ENCODE assay signal across 21 cellular contexts in the genomic region with DNA sequence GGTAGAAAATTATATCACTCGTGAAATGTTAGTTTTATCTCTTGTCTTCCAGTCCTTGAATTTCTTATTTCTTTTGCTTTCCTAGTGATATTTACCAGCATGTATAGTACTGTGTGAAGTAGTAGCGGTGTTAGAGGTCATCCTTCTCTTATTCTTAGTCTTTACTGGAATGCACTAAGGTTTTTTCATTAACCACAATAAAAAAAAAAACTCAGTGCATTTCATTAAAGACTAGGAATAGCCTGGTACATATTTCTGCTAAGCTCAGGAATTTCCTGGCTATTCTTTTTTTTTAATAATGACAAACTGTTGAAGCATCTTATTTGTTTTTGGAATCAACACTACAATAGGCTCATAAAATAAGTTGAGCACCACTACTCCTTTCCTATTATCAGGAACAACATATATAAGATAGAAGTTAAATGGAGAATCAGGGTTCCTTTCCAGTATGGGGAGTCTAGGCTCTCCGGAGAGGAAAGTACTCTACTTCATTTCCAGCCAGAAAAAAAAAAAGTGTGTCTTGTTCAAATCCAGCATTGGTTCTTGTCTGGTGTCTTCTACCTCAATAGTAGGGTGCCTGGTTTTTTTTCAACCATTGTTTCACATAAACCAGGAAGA.
DNase-seq lines count a peak whose midpoint lies in the region; ATAC-seq and TF ChIP-seq lines count a peak whose summit lies in the region.
"Had no signal": no experiment of that assay in that cellular context is flagged by ENCODE, and none has a peak within 500 bp of the region (broad histone marks: within the 10 kb centered on the region; RNA-seq: fewer than 3 reads in every experiment).

No MANE protein-coding gene starts in this region.

- no peak for ATAC-seq in T-cell (replicated peaks in 1 of 4)
- ATAC-seq in activated CD4-positive, alpha-beta T cell treated with anti-CD3 and anti-CD28 coated beads for 36 hours: no peak
- ATAC-seq: esophagus mucosa, HepG2 had no signal

- peaks cover 28% of the 10 kb centered on the region for H3K4me1 Mint-ChIP-seq in chondrocyte (ENCODE audit: low read depth)
- H3K4me1 Mint-ChIP-seq in T-cell: no peaks in the 10 kb centered on the region
- H3K4me1 Mint-ChIP-seq in activated CD4-positive, alpha-beta T cell treated with anti-CD3 and anti-CD28 coated beads for 36 hours: no peaks in the 10 kb centered on the region
- H3K4me1 Mint-ChIP-seq: activated CD4-positive, alpha-beta T cell treated with anti-CD3 and anti-CD28 coated beads, Interleukin-2, amount 10 ng/mL, durations not matched to agents 7 days and 5 days; activated naive CD8-positive, alpha-beta T cell treated with anti-CD3 and anti-CD28 coated beads, Interleukin-2, amount 10 ng/mL, durations not matched to agents 7 days and 5 days; neural crest cell had no signal

- CTCF ChIA-PET in AG04450 (lab: Charles Lee): no interaction called here
- CTCF ChIA-PET in T-cell (lab: Charles Lee): interaction anchor here in 1 of 2 donors (0.7 kb wide), 1 partner anchor 23 kb away, joined by 3 read pairs; no protein-coding TSS in a partner anchor
- CTCF ChIA-PET in activated CD4-positive, alpha-beta T cell treated with anti-CD3 and anti-CD28 coated beads for 36 hours (lab: Charles Lee): interaction anchor here (0.7 to 0.9 kb wide), 2 partner anchors 265 to 1079 kb away, joined by 4 to 5 read pairs; no protein-coding TSS in a partner anchor

- POLR2A ChIA-PET in AG04450 (lab: Yijun Ruan, JAX): interaction anchor here (0.6 kb wide), 1 partner anchor 47 kb away, joined by 3 read pairs; no protein-coding TSS in a partner anchor
- POLR2A ChIA-PET in T-cell (lab: Charles Lee): no interaction called here
- POLR2A ChIA-PET in activated CD4-positive, alpha-beta T cell treated with anti-CD3 and anti-CD28 coated beads for 36 hours (lab: Charles Lee): no interaction called here

- no peak overlapping the region for H3K9ac ChIP-seq in HUES48 (ENCODE audit: low read depth, low read length)

- H3K9me3 Mint-ChIP-seq in chondrocyte (ENCODE audit: low read depth) (peaks cover 2% of the 10 kb centered on the region), T-cell (no peaks in the 10 kb centered on the region)
- peaks cover 2% of the 10 kb centered on the region for H3K9me3 Mint-ChIP-seq in activated CD4-positive, alpha-beta T cell treated with anti-CD3 and anti-CD28 coated beads for 36 hours (ENCODE audit: low read depth)

- TF ChIP-seq CTCF in AG04450 (IDR thresholded peaks at IDR 0.05; ENCODE audit: low read depth, low read length) (no peak), chondrocyte (IDR thresholded peaks at IDR 0.05) (no peak)

- H3K4me1 ChIP-seq in HUES48 (ENCODE audit: control insufficient read depth, insufficient read depth, low read length): peaks cover 6% of the 10 kb centered on the region
- H3K4me1 ChIP-seq: right atrium auricular region had no signal

- H3K27me3 ChIP-seq in AG04450 (ENCODE audit: control insufficient read depth, insufficient read depth, low read length) (no peaks in the 10 kb centered on the region), HUES48 (ENCODE audit: control insufficient read depth, insufficient read depth, low read length) (no peaks in the 10 kb centered on the region)
- H3K27me3 ChIP-seq: right atrium auricular region had no signal

- H3K4me3 ChIP-seq in AG04450 (ENCODE audit: low read depth, low read length): no peak overlapping the region
- no peak overlapping the region for H3K4me3 ChIP-seq in HUES48 (ENCODE audit: low read depth, low read length)
- H3K4me3 ChIP-seq: lung, right atrium auricular region had no signal

- H3K27ac ChIP-seq in AG04450 (ENCODE audit: low read depth, low read length) (no peak overlapping the region), HUES48 (ENCODE audit: low read depth, low read length) (peak overlapping the region; percentile 11)
- H3K27ac ChIP-seq: right atrium auricular region had no signal

- H3K27ac Mint-ChIP-seq in chondrocyte (ENCODE audit: unreplicated experiment) (peak overlapping the region; percentile 60), T-cell (no peak overlapping the region)
- no peak overlapping the region for H3K27ac Mint-ChIP-seq in activated CD4-positive, alpha-beta T cell treated with anti-CD3 and anti-CD28 coated beads for 36 hours
- H3K27ac Mint-ChIP-seq: activated CD4-positive, alpha-beta T cell treated with anti-CD3 and anti-CD28 coated beads, Interleukin-2, amount 10 ng/mL, durations not matched to agents 7 days and 5 days; activated naive CD8-positive, alpha-beta T cell treated with anti-CD3 and anti-CD28 coated beads, Interleukin-2, amount 10 ng/mL, durations not matched to agents 7 days and 5 days had no signal

- intact Hi-C loops in activated CD4-positive, alpha-beta T cell treated with anti-CD3 and anti-CD28 coated beads for 36 hours (cut with DNase I, micrococcal nuclease): no loop called here

- DNase-seq in AG04450 (ENCODE audit: low read depth, low spot score) (peak; percentile 11), chondrocyte (ENCODE audit: low spot score) (no peak), hepatic stellate cell (ENCODE audit: low spot score) (peak; percentile 40), T-cell (no peak), NOMO-1 treated with dmso at 0.1 percent for 144 hours (lab: John Stamatoyannopoulos, UW; ENCODE audit: unreplicated experiment) (no peak), NCI-H82 treated with DMSO at 0.1 percent for 48 hours (lab: John Stamatoyannopoulos, UW; ENCODE audit: unreplicated experiment) (no peak)
- no peak for DNase-seq in activated CD4-positive, alpha-beta T cell treated with anti-CD3 and anti-CD28 coated beads for 36 hours
- DNase-seq: ACHN; activated CD4-positive, alpha-beta T cell treated with anti-CD3 and anti-CD28 coated beads, Interleukin-2, amount 10 ng/mL, durations not matched to agents 7 days and 5 days; activated naive CD8-positive, alpha-beta T cell treated with anti-CD3 and anti-CD28 coated beads, Interleukin-2, amount 10 ng/mL, durations not matched to agents 7 days and 5 days; activated T-cell treated with anti-CD3 and anti-CD28 coated beads for 4 hours; Calu3; NCI-H2171; NK-92 treated with Interleukin-12 subunit alpha and Interleukin-12 subunit beta, amount 100 ng/mL, for 24 hours; SIG-M5 had no signal

- H3K4me3 Mint-ChIP-seq in chondrocyte (ENCODE audit: unreplicated experiment) (no peak overlapping the region), T-cell (no peak overlapping the region)
- H3K4me3 Mint-ChIP-seq in activated CD4-positive, alpha-beta T cell treated with anti-CD3 and anti-CD28 coated beads for 36 hours: no peak overlapping the region
- H3K4me3 Mint-ChIP-seq: activated CD4-positive, alpha-beta T cell treated with anti-CD3 and anti-CD28 coated beads, Interleukin-2, amount 10 ng/mL, durations not matched to agents 7 days and 5 days; activated naive CD8-positive, alpha-beta T cell treated with anti-CD3 and anti-CD28 coated beads, Interleukin-2, amount 10 ng/mL, durations not matched to agents 7 days and 5 days; neural crest cell had no signal

- peaks cover 3% of the 10 kb centered on the region; the same call in 1 of the 2 replicates for H3K9me3 ChIP-seq in AG04450 (ENCODE audit: control insufficient read depth, insufficient read depth, low read length)
- no peaks in the 10 kb centered on the region for H3K9me3 ChIP-seq in HUES48 (ENCODE audit: control insufficient read depth, insufficient read depth, low read length)
- H3K9me3 ChIP-seq: right atrium auricular region had no signal

- H3K36me3 Mint-ChIP-seq in chondrocyte (ENCODE audit: low read depth) (no peaks in the 10 kb centered on the region), T-cell (no peaks in the 10 kb centered on the region)
- no peaks in the 10 kb centered on the region for H3K36me3 Mint-ChIP-seq in activated CD4-positive, alpha-beta T cell treated with anti-CD3 and anti-CD28 coated beads for 36 hours (ENCODE audit: low read depth)
- H3K36me3 Mint-ChIP-seq: activated naive CD8-positive, alpha-beta T cell treated with anti-CD3 and anti-CD28 coated beads, Interleukin-2, amount 10 ng/mL, durations not matched to agents 7 days and 5 days had no signal

- H3K36me3 ChIP-seq in HUES48 (ENCODE audit: control insufficient read depth, insufficient read depth, low read length): no peaks in the 10 kb centered on the region
- H3K36me3 ChIP-seq: right atrium auricular region had no signal

- H3K27me3 Mint-ChIP-seq in chondrocyte (ENCODE audit: low read depth): no peaks in the 10 kb centered on the region
- no peaks in the 10 kb centered on the region for H3K27me3 Mint-ChIP-seq in T-cell
- no peaks in the 10 kb centered on the region for H3K27me3 Mint-ChIP-seq in activated CD4-positive, alpha-beta T cell treated with anti-CD3 and anti-CD28 coated beads for 36 hours
- H3K27me3 Mint-ChIP-seq: activated naive CD8-positive, alpha-beta T cell treated with anti-CD3 and anti-CD28 coated beads, Interleukin-2, amount 10 ng/mL, durations not matched to agents 7 days and 5 days had no signal

Comparison
In these comparisons a context has a peak if more than half of its experiments do, and no peak if none do; other contexts are left out.
1. DNase-seq: peak in AG04450 (single experiment) and hepatic stellate cell (single experiment); none in chondrocyte (single experiment), T-cell (0 of 34), NOMO-1 treated with dmso at 0.1 percent for 144 hours (single experiment), NCI-H82 treated with DMSO at 0.1 percent for 48 hours (single experiment) and activated CD4-positive, alpha-beta T cell treated with anti-CD3 and anti-CD28 coated beads for 36 hours (single experiment).